Comparison of ENCODE assay signal across 19 cellular contexts in genomic region chr3:124519844-124520243, GRCh38.
"Had no signal": no experiment of that assay in that cellular context is flagged by ENCODE, and none has a peak within 500 bp of the region (broad histone marks: within the 10 kb centered on the region; RNA-seq: fewer than 3 reads in every experiment).

No MANE protein-coding gene starts in this region.

- DNase-seq: activated CD4-positive, alpha-beta memory T cell treated with anti-CD3 and anti-CD28 coated beads, Interleukin-2, amount 10 ng/mL, durations not matched to agents 7 days and 5 days; activated CD4-positive, alpha-beta T cell treated with anti-CD3 and anti-CD28 coated beads, Interleukin-2, amount 50 U/mL, for 1 hour; activated CD4-positive, CD25-positive, alpha-beta regulatory T cell; activated gamma-delta T cell; activated naive CD4-positive, alpha-beta T cell treated with anti-CD3 and anti-CD28 coated beads for 36 hours; activated T-cell treated with anti-CD3 and anti-CD28 coated beads for 4 hours; activated T-cell treated with anti-CD3 and anti-CD28 coated beads, Interleukin-2, amount 50 U/mL, for 48 hours; brain microvascular endothelial cell; Karpas-422; MM.1S; NCI-H1105; NCI-H774; Peyer's patch; Right ventricle myocardium superior; SJCRH30; SK-N-SH; T-helper 1 cell had no signal

- ATAC-seq: activated T-helper 17 cell treated with anti-CD3 and anti-CD28 coated beads, Interleukin-2, amount 50 U/mL, for 72 hours had no signal

- H3K4me1 Mint-ChIP-seq: activated CD4-positive, alpha-beta memory T cell treated with anti-CD3 and anti-CD28 coated beads, Interleukin-2, amount 10 ng/mL, durations not matched to agents 7 days and 5 days; activated T-helper 17 cell treated with anti-CD3 and anti-CD28 coated beads, Interleukin-2, amount 50 U/mL, for 72 hours had no signal

- H3K4me3 Mint-ChIP-seq: activated CD4-positive, alpha-beta memory T cell treated with anti-CD3 and anti-CD28 coated beads, Interleukin-2, amount 10 ng/mL, durations not matched to agents 7 days and 5 days; activated naive CD4-positive, alpha-beta T cell treated with anti-CD3 and anti-CD28 coated beads for 36 hours; activated naive CD8-positive, alpha-beta T cell; activated T-helper 17 cell treated with anti-CD3 and anti-CD28 coated beads, Interleukin-2, amount 50 U/mL, for 72 hours had no signal

- H3K27ac Mint-ChIP-seq: activated CD4-positive, alpha-beta memory T cell treated with anti-CD3 and anti-CD28 coated beads, Interleukin-2, amount 10 ng/mL, durations not matched to agents 7 days and 5 days; activated naive CD4-positive, alpha-beta T cell treated with anti-CD3 and anti-CD28 coated beads for 36 hours; activated naive CD8-positive, alpha-beta T cell; activated T-helper 17 cell treated with anti-CD3 and anti-CD28 coated beads, Interleukin-2, amount 50 U/mL, for 72 hours had no signal

- H3K36me3 Mint-ChIP-seq: activated naive CD8-positive, alpha-beta T cell had no signal

- H3K9me3 Mint-ChIP-seq: activated CD4-positive, alpha-beta memory T cell treated with anti-CD3 and anti-CD28 coated beads, Interleukin-2, amount 10 ng/mL, durations not matched to agents 7 days and 5 days; activated naive CD4-positive, alpha-beta T cell treated with anti-CD3 and anti-CD28 coated beads for 36 hours; activated T-helper 17 cell treated with anti-CD3 and anti-CD28 coated beads, Interleukin-2, amount 50 U/mL, for 72 hours had no signal
